In genomic region chr11:47641585-47642098, GRCh38 we compare ENCODE assay signal across 8 cellular contexts. TPM values are rescaled to one million over a fixed set of nuclear protein-coding genes. Genes with fewer than 3 reads are reported as not detected.
DNase-seq lines count a peak whose midpoint lies in the region; ATAC-seq lines count a peak whose summit lies in the region.

No MANE protein-coding gene starts in this region.

- H3K27ac ChIP-seq in iPS DF 6.9 (ENCODE audit: low read length) (no peak overlapping the region), skin epidermis (peak overlapping the region; percentile 54 to 99 (median 90))

- no peak for ATAC-seq in GM21526 (IDR thresholded peaks at IDR 0.05; ENCODE audit: low FRiP score, unreplicated experiment)

- peak overlapping the region; percentile 91 for H3K4me3 ChIP-seq in iPS DF 6.9 (ENCODE audit: low read length)
- H3K4me3 ChIP-seq in skin epidermis: peak overlapping the region; percentile 51 to 95 (median 79)

- H3K36me3 Mint-ChIP-seq in activated naive CD4-positive, alpha-beta T cell treated with anti-CD3 and anti-CD28 coated beads for 36 hours (ENCODE audit: low read depth): peaks cover 12% of the 10 kb centered on the region
- H3K36me3 Mint-ChIP-seq in activated T-helper 2 cell treated with anti-CD3 and anti-CD28 coated beads, Interferon-gamma antibody, Interleukin-2, Interleukin-4, amounts not matched to agents 10 μg/mL and 5 μg/mL and 100 μg/mL, durations not matched to agents 14 hours and 24 hours and 36 hours (ENCODE audit: low read depth): peaks cover 29% of the 10 kb centered on the region

- WGBS in iPS DF 6.9 (ENCODE audit: insufficient coverage, insufficient read length): no CpG with 5 or more reads among the region's 14 CpGs

- DNase-seq in activated naive CD4-positive, alpha-beta T cell treated with anti-CD3 and anti-CD28 coated beads for 36 hours: no peak
- no peak for DNase-seq in activated naive CD4-positive, alpha-beta T cell (lab: John Stamatoyannopoulos, UW)
- no peak for DNase-seq in activated T-helper 2 cell treated with anti-CD3 and anti-CD28 coated beads, Interferon-gamma antibody, Interleukin-2, Interleukin-4, amounts not matched to agents 10 μg/mL and 5 μg/mL and 100 μg/mL, durations not matched to agents 14 hours and 24 hours and 36 hours (ENCODE audit: low spot score)
- no peak for DNase-seq in iPS DF 6.9 (ENCODE audit: low read depth, low spot score)
- DNase-seq in NCI-H774 (lab: John Stamatoyannopoulos, UW): no peak
- DNase-seq in NCI-H510A (lab: John Stamatoyannopoulos, UW): no peak

- H3K36me3 ChIP-seq in iPS DF 6.9 (ENCODE audit: control insufficient read depth, insufficient read depth, low read length): peaks cover 2% of the 10 kb centered on the region; the same call in 1 of the 2 replicates

- H3K9me3 Mint-ChIP-seq in activated naive CD4-positive, alpha-beta T cell treated with anti-CD3 and anti-CD28 coated beads for 36 hours: no peaks in the 10 kb centered on the region
- H3K9me3 Mint-ChIP-seq in activated T-helper 2 cell treated with anti-CD3 and anti-CD28 coated beads, Interferon-gamma antibody, Interleukin-2, Interleukin-4, amounts not matched to agents 10 μg/mL and 5 μg/mL and 100 μg/mL, durations not matched to agents 14 hours and 24 hours and 36 hours: no peaks in the 10 kb centered on the region

- H3K4me3 Mint-ChIP-seq in activated naive CD4-positive, alpha-beta T cell treated with anti-CD3 and anti-CD28 coated beads for 36 hours: peak overlapping the region; percentile 91
- peak overlapping the region; percentile 99 for H3K4me3 Mint-ChIP-seq in activated T-helper 2 cell treated with anti-CD3 and anti-CD28 coated beads, Interferon-gamma antibody, Interleukin-2, Interleukin-4, amounts not matched to agents 10 μg/mL and 5 μg/mL and 100 μg/mL, durations not matched to agents 14 hours and 24 hours and 36 hours (ENCODE audit: low read depth)

- H3K27ac Mint-ChIP-seq in activated naive CD4-positive, alpha-beta T cell treated with anti-CD3 and anti-CD28 coated beads for 36 hours: peak overlapping the region; percentile 75
- H3K27ac Mint-ChIP-seq in activated T-helper 2 cell treated with anti-CD3 and anti-CD28 coated beads, Interferon-gamma antibody, Interleukin-2, Interleukin-4, amounts not matched to agents 10 μg/mL and 5 μg/mL and 100 μg/mL, durations not matched to agents 14 hours and 24 hours and 36 hours: peak overlapping the region; percentile 95

- H3K27me3 Mint-ChIP-seq in activated naive CD4-positive, alpha-beta T cell treated with anti-CD3 and anti-CD28 coated beads for 36 hours (ENCODE audit: low read depth): no peaks in the 10 kb centered on the region
- no peaks in the 10 kb centered on the region for H3K27me3 Mint-ChIP-seq in activated T-helper 2 cell treated with anti-CD3 and anti-CD28 coated beads, Interferon-gamma antibody, Interleukin-2, Interleukin-4, amounts not matched to agents 10 μg/mL and 5 μg/mL and 100 μg/mL, durations not matched to agents 14 hours and 24 hours and 36 hours (ENCODE audit: low read depth)

- CTCF ChIA-PET in activated naive CD4-positive, alpha-beta T cell treated with anti-CD3 and anti-CD28 coated beads for 36 hours (lab: Charles Lee): interaction anchor here (0.6 kb wide), 1 partner anchor 14 kb away, joined by 3 read pairs; no protein-coding TSS in a partner anchor

- no peaks in the 10 kb centered on the region for H3K4me1 ChIP-seq in iPS DF 6.9 (ENCODE audit: control insufficient read depth, insufficient read depth, low read length)

- H3K27me3 ChIP-seq in iPS DF 6.9 (ENCODE audit: control insufficient read depth, insufficient read depth, low read length): no peaks in the 10 kb centered on the region

- intact Hi-C loops in activated naive CD4-positive, alpha-beta T cell treated with anti-CD3 and anti-CD28 coated beads for 36 hours (cut with micrococcal nuclease): loop anchor here (1.0 to 5.0 kb wide), 12 partner anchors 22 to 468 kb away; partner anchors contain the start of genes AGBL2, CELF1, DDB2 and FNBP4
- intact Hi-C loops in activated T-helper 2 cell treated with anti-CD3 and anti-CD28 coated beads, Interferon-gamma antibody, Interleukin-2, Interleukin-4, amounts not matched to agents 10 μg/mL and 5 μg/mL and 100 μg/mL, durations not matched to agents 14 hours and 24 hours and 36 hours (cut with micrococcal nuclease): loop anchor here (1.0 to 2.0 kb wide), 5 partner anchors 62 to 207 kb away; partner anchors contain the start of genes AGBL2, CELF1, FNBP4 and NDUFS3

- no peaks in the 10 kb centered on the region for H3K9me3 ChIP-seq in iPS DF 6.9 (ENCODE audit: control insufficient read depth, insufficient read depth, low read length)

- H3K4me1 Mint-ChIP-seq in activated naive CD4-positive, alpha-beta T cell treated with anti-CD3 and anti-CD28 coated beads for 36 hours (ENCODE audit: low read depth): peaks cover 19% of the 10 kb centered on the region
- peaks cover 27% of the 10 kb centered on the region for H3K4me1 Mint-ChIP-seq in activated T-helper 2 cell treated with anti-CD3 and anti-CD28 coated beads, Interferon-gamma antibody, Interleukin-2, Interleukin-4, amounts not matched to agents 10 μg/mL and 5 μg/mL and 100 μg/mL, durations not matched to agents 14 hours and 24 hours and 36 hours (ENCODE audit: low read depth)

RNA-seq across cellular contexts. Expression of gene MTCH2, which starts 0.7 kb away (rescaled TPM):
- 10 to 100 TPM; 93.7 to 95.1 TPM for total RNA-seq in activated naive CD4-positive, alpha-beta T cell treated with anti-CD3 and anti-CD28 coated beads for 36 hours
- 124 and 131 TPM in 2 replicates for total RNA-seq in activated T-helper 2 cell treated with anti-CD3 and anti-CD28 coated beads, Interferon-gamma antibody, Interleukin-2, Interleukin-4, amounts not matched to agents 10 μg/mL and 5 μg/mL and 100 μg/mL, durations not matched to agents 14 hours and 24 hours and 36 hours

RNA-seq across cellular contexts. Expression of gene C1QTNF4, which starts 47.4 kb away (rescaled TPM):
- total RNA-seq in activated naive CD4-positive, alpha-beta T cell treated with anti-CD3 and anti-CD28 coated beads for 36 hours: not detected
- total RNA-seq in activated T-helper 2 cell treated with anti-CD3 and anti-CD28 coated beads, Interferon-gamma antibody, Interleukin-2, Interleukin-4, amounts not matched to agents 10 μg/mL and 5 μg/mL and 100 μg/mL, durations not matched to agents 14 hours and 24 hours and 36 hours: 0.21 and 0.30 TPM in 2 replicates

RNA-seq across cellular contexts. Expression of gene FAM180B, which starts 55.2 kb away (rescaled TPM):
- total RNA-seq in activated naive CD4-positive, alpha-beta T cell treated with anti-CD3 and anti-CD28 coated beads for 36 hours: not detected
- 0.25 and 0.39 TPM in 2 replicates for total RNA-seq in activated T-helper 2 cell treated with anti-CD3 and anti-CD28 coated beads, Interferon-gamma antibody, Interleukin-2, Interleukin-4, amounts not matched to agents 10 μg/mL and 5 μg/mL and 100 μg/mL, durations not matched to agents 14 hours and 24 hours and 36 hours
